Comparison of ENCODE assay signal across 24 cellular contexts in genomic region chr9:76856016-76856415, GRCh38. TPM values are rescaled to one million over a fixed set of nuclear protein-coding genes. Genes with fewer than 3 reads are reported as not detected.
DNase-seq lines count a peak whose midpoint lies in the region; ATAC-seq and TF ChIP-seq lines count a peak whose summit lies in the region.
"Had no signal": no experiment of that assay in that cellular context is flagged by ENCODE, and none has a peak within 500 bp of the region (broad histone marks: within the 10 kb centered on the region; RNA-seq: fewer than 3 reads in every experiment).

No MANE protein-coding gene starts in this region.

- DNase-seq in IMR-90: no peak
- peak; percentile 56 for DNase-seq in WERI-Rb-1
- DNase-seq in endothelial cell (ENCODE audit: low spot score): no peak
- DNase-seq in GOT3 (lab: John Stamatoyannopoulos, UW): no peak
- no peak for DNase-seq in Right ventricle myocardium superior
- no peak for DNase-seq in NCI-H1436 treated with DMSO at 0.1 percent for 48 hours (lab: John Stamatoyannopoulos, UW)
- DNase-seq: 8988T; ACHN; AML-193; BE2C; CD4-positive, alpha-beta T cell; CD8-positive, alpha-beta memory T cell; DMS 273 treated with DMSO at 0.1 percent for 48 hours; DMS79; EL; GDM1; GM23248; HFFc6 had no signal

- H3K9me1 ChIP-seq in IMR-90 (ENCODE audit: insufficient read depth, low read length): no peaks in the 10 kb centered on the region

- no peak for TF ChIP-seq RAD21 in IMR-90 (IDR thresholded peaks at IDR 0.05; ENCODE audit: low read length)

- no peak overlapping the region for H2AK9ac ChIP-seq in IMR-90 (replicated peaks; ENCODE audit: low read depth, low read length, poor library complexity)

- no peak overlapping the region for H2BK20ac ChIP-seq in IMR-90 (ENCODE audit: low read depth, low read length)

- H3K36me3 Mint-ChIP-seq in endothelial cell (ENCODE audit: low read depth, unreplicated experiment): no peaks in the 10 kb centered on the region
- H3K36me3 Mint-ChIP-seq: CD14-positive monocyte; CD8-positive, alpha-beta memory T cell had no signal

- H3K4ac ChIP-seq in IMR-90 (ENCODE audit: low read depth, low read length): no peak overlapping the region

- intact Hi-C loops in IMR-90 (cut with micrococcal nuclease) (no loop called here), Right ventricle myocardium superior (cut with DNase I) (no loop called here)

- H4K91ac ChIP-seq in IMR-90 (ENCODE audit: insufficient read depth, low read depth, low read length): no peak overlapping the region

- no peak overlapping the region for H3K4me3 Mint-ChIP-seq in endothelial cell (ENCODE audit: unreplicated experiment)
- H3K4me3 Mint-ChIP-seq: CD14-positive monocyte; CD4-positive, alpha-beta T cell; CD8-positive, alpha-beta memory T cell; HFFc6 had no signal

- H3K27ac ChIP-seq in IMR-90 (ENCODE audit: insufficient read depth, low read length): no peak overlapping the region
- H3K27ac ChIP-seq in WERI-Rb-1: peak overlapping the region; percentile 45
- peak overlapping the region; percentile 17 for H3K27ac ChIP-seq in muscle layer of colon (ENCODE audit: low read depth, low read length)
- H3K27ac ChIP-seq: A549; BLaER1 treated with 17β-estradiol and CSF1 and Interleukin-3, amounts not matched to agents 10 nM and 100 nM; GM23248 had no signal

- no peaks in the 10 kb centered on the region for H4K20me1 ChIP-seq in IMR-90 (ENCODE audit: insufficient read depth, low read length)
- H4K20me1 ChIP-seq: BLaER1 treated with 17β-estradiol and CSF1 and Interleukin-3, amounts not matched to agents 10 nM and 100 nM had no signal

- H3K4me2 ChIP-seq in IMR-90 (ENCODE audit: low read depth, low read length): no peak overlapping the region
- H3K4me2 ChIP-seq: A549; BLaER1 treated with 17β-estradiol and CSF1 and Interleukin-3, amounts not matched to agents 10 nM and 100 nM had no signal

- no peaks in the 10 kb centered on the region for H3K4me1 Mint-ChIP-seq in endothelial cell (ENCODE audit: unreplicated experiment)
- H3K4me1 Mint-ChIP-seq: CD14-positive monocyte; CD8-positive, alpha-beta memory T cell had no signal

- H3K4me1 ChIP-seq in IMR-90 (ENCODE audit: control insufficient read depth, insufficient read depth, low read length) (peaks cover 1% of the 10 kb centered on the region; the same call in 1 of the 2 replicates), muscle layer of colon (ENCODE audit: insufficient read depth, low read length) (peaks cover 32% of the 10 kb centered on the region)
- H3K4me1 ChIP-seq: A549; BE2C; BLaER1 treated with 17β-estradiol and CSF1 and Interleukin-3, amounts not matched to agents 10 nM and 100 nM; HAP-1 had no signal

- H2BK5ac ChIP-seq in IMR-90 (ENCODE audit: low read depth, low read length, poor library complexity, severe bottlenecking): no peak overlapping the region

- H3K9me3 Mint-ChIP-seq in endothelial cell (ENCODE audit: unreplicated experiment): no peaks in the 10 kb centered on the region
- H3K9me3 Mint-ChIP-seq: CD4-positive, alpha-beta T cell; HFFc6 had no signal

- no peak overlapping the region for H3K23ac ChIP-seq in IMR-90 (ENCODE audit: low read depth, low read length)

- no peak overlapping the region for H3K27ac Mint-ChIP-seq in endothelial cell (ENCODE audit: unreplicated experiment)
- H3K27ac Mint-ChIP-seq: CD14-positive monocyte; CD4-positive, alpha-beta T cell; CD8-positive, alpha-beta memory T cell; HFFc6 had no signal

- BruUV-seq in IMR-90 (replicated peaks; lab: Mats Ljungman, UMichigan): no TSS peak

- POLR2A ChIA-PET in IMR-90 (lab: Charles Lee; ENCODE audit: unreplicated experiment): no interaction called here

- H4K8ac ChIP-seq in IMR-90 (ENCODE audit: low read depth in 2 of 2, low read length in 2 of 2): no peak overlapping the region

- dilution Hi-C loops in IMR-90 (cut with HindIII; ENCODE audit: low sequenced_read_pairs, unreplicated experiment): no loop called here

- no peak overlapping the region for H2AFZ ChIP-seq in IMR-90 (replicated peaks; ENCODE audit: low read length, poor library complexity)
- H2AFZ ChIP-seq: GM23248 had no signal

- peaks cover 2% of the 10 kb centered on the region for H3K27me3 Mint-ChIP-seq in endothelial cell (ENCODE audit: unreplicated experiment)
- H3K27me3 Mint-ChIP-seq: CD4-positive, alpha-beta T cell had no signal

- TF ChIP-seq CTCF in IMR-90 (conservative IDR thresholded peaks at IDR 0.05; ENCODE audit: low read depth, low read length) (no peak), WERI-Rb-1 (IDR thresholded peaks at IDR 0.05; ENCODE audit: low read depth, low read length) (no peak), endothelial cell (IDR thresholded peaks at IDR 0.05; ENCODE audit: unreplicated experiment) (no peak)

- ATAC-seq in IMR-90 (ENCODE audit: low read depth): no peak
- ATAC-seq in Right ventricle myocardium superior (ENCODE audit: poor library complexity): no peak
- ATAC-seq: A549, GM12878 had no signal

- H2BK15ac ChIP-seq in IMR-90 (ENCODE audit: low read depth, low read length): peak overlapping the region; percentile 1; the same call in 1 of the 3 replicates

- H3K9ac ChIP-seq in IMR-90 (ENCODE audit: low read depth, low read length) (no peak overlapping the region), muscle layer of colon (ENCODE audit: low read length) (no peak overlapping the region)
- H3K9ac ChIP-seq: BLaER1 treated with 17β-estradiol and CSF1 and Interleukin-3, amounts not matched to agents 10 nM and 100 nM; GM23248 had no signal

- H3K4me3 ChIP-seq in IMR-90 (ENCODE audit: insufficient read depth, low read depth, low read length) (no peak overlapping the region), WERI-Rb-1 (ENCODE audit: low read depth, low read length) (no peak overlapping the region), muscle layer of colon (ENCODE audit: low read depth in 1 of 2, low read length in 2 of 2) (no peak overlapping the region)
- H3K4me3 ChIP-seq: A549; BLaER1 treated with 17β-estradiol and CSF1 and Interleukin-3, amounts not matched to agents 10 nM and 100 nM; GM12878; GM23248; HAP-1 had no signal

- H3K79me1 ChIP-seq in IMR-90 (ENCODE audit: low read depth in 1 of 2, low read length in 2 of 2): no peaks in the 10 kb centered on the region

- H3K14ac ChIP-seq in IMR-90 (replicated peaks; ENCODE audit: low read depth, low read length): no peak overlapping the region

- no peaks in the 10 kb centered on the region for H3K36me3 ChIP-seq in IMR-90 (ENCODE audit: control insufficient read depth, insufficient read depth, low read length)
- no peaks in the 10 kb centered on the region for H3K36me3 ChIP-seq in WERI-Rb-1
- H3K36me3 ChIP-seq in muscle layer of colon (ENCODE audit: insufficient read depth, low read length): no peaks in the 10 kb centered on the region
- H3K36me3 ChIP-seq: BE2C; BLaER1 treated with 17β-estradiol and CSF1 and Interleukin-3, amounts not matched to agents 10 nM and 100 nM; HAP-1 had no signal

- H3K56ac ChIP-seq in IMR-90 (ENCODE audit: extremely low read depth, insufficient read depth, low read length): no peak overlapping the region

- H4K5ac ChIP-seq in IMR-90 (ENCODE audit: low read depth, low read length): no peak overlapping the region

- H3K27me3 ChIP-seq in IMR-90 (ENCODE audit: control insufficient read depth, insufficient read depth, low read length) (no peaks in the 10 kb centered on the region), WERI-Rb-1 (ENCODE audit: insufficient read depth, low read depth, severe bottlenecking) (no peaks in the 10 kb centered on the region), muscle layer of colon (ENCODE audit: control insufficient read depth in 1 of 2, insufficient read depth in 2 of 2, low read length in 2 of 2) (no peaks in the 10 kb centered on the region)
- H3K27me3 ChIP-seq: BE2C; BLaER1 treated with 17β-estradiol and CSF1 and Interleukin-3, amounts not matched to agents 10 nM and 100 nM had no signal

- H3K18ac ChIP-seq in IMR-90 (ENCODE audit: low read depth, low read length): no peak overlapping the region

- H3K9me3 ChIP-seq in IMR-90 (ENCODE audit: control insufficient read depth, insufficient read depth, low read length) (no peaks in the 10 kb centered on the region), WERI-Rb-1 (ENCODE audit: severe bottlenecking) (peaks cover 3% of the 10 kb centered on the region), muscle layer of colon (ENCODE audit: low read length) (no peaks in the 10 kb centered on the region)
- H3K9me3 ChIP-seq: A549, BE2C, HAP-1 had no signal

- H2AK5ac ChIP-seq in IMR-90 (ENCODE audit: low read depth, low read length): no peak overlapping the region

- whole genome bisulfite sequencing in IMR-90 (ENCODE audit: extremely low coverage in 2 of 2, insufficient read length in 1 of 2), 2 experiments: no CpG with 5 or more reads among the region's 3 CpGs

- in situ Hi-C loops in IMR-90 (cut with MboI; ENCODE audit: low sequenced_read_pairs): no loop called here

- no peak for TF ChIP-seq POLR2A in IMR-90 (IDR thresholded peaks at IDR 0.05; ENCODE audit: low read depth, low read length)

- CTCF ChIA-PET in IMR-90 (lab: Yijun Ruan, JAX): no interaction called here

- H2BK120ac ChIP-seq in IMR-90 (ENCODE audit: low read depth, low read length): no peak overlapping the region

TF ChIP-seq in IMR-90, 13 proteins besides CTCF, POLR2A, EP300 and RAD21:
- TF ChIP-seq BHLHE40 (IDR thresholded peaks at IDR 0.05; ENCODE audit: low read depth, low read length) (no peak), MAZ (IDR thresholded peaks at IDR 0.05; ENCODE audit: borderline replicate concordance, low read depth, low read length) (no peak), SMC3 (IDR thresholded peaks at IDR 0.05; ENCODE audit: low read depth, low read length) (no peak), NFE2L2 (IDR thresholded peaks at IDR 0.05; ENCODE audit: low read depth, low read length) (no peak), CHD1 (IDR thresholded peaks at IDR 0.05; ENCODE audit: low read depth, low read length) (no peak), CEBPB (IDR thresholded peaks at IDR 0.05; ENCODE audit: low read depth, low read length) (no peak), MAFK (IDR thresholded peaks at IDR 0.05; ENCODE audit: low read depth, low read length) (no peak)

RNA-seq across cellular contexts. Expression of gene PRUNE2, which starts 49.9 kb away (rescaled TPM):
- 1.4 and 1.6 TPM in 2 replicates for total RNA-seq in IMR-90 (2012; rRNA removed)
- polyA plus RNA-seq in IMR-90 (2012; rRNA removed): 0.40 and 0.70 TPM in 2 replicates
- polyA plus RNA-seq in IMR-90 (2012; cell fraction: cytosol; rRNA removed): 0.11 and 0.36 TPM in 2 replicates
- polyA plus RNA-seq in IMR-90 (2012; cell fraction: nucleus; rRNA removed; ENCODE audit: low replicate concordance): 0.14 and 0.77 TPM in 2 replicates
- total RNA-seq in endothelial cell (ENCODE audit: unreplicated experiment): 6.7 TPM
- 1.3 TPM for total RNA-seq in Right ventricle myocardium superior
- total RNA-seq: CD4-positive, alpha-beta T cell had no signal
